8 cellular contexts compared by ENCODE assay signal in the genomic region with DNA sequence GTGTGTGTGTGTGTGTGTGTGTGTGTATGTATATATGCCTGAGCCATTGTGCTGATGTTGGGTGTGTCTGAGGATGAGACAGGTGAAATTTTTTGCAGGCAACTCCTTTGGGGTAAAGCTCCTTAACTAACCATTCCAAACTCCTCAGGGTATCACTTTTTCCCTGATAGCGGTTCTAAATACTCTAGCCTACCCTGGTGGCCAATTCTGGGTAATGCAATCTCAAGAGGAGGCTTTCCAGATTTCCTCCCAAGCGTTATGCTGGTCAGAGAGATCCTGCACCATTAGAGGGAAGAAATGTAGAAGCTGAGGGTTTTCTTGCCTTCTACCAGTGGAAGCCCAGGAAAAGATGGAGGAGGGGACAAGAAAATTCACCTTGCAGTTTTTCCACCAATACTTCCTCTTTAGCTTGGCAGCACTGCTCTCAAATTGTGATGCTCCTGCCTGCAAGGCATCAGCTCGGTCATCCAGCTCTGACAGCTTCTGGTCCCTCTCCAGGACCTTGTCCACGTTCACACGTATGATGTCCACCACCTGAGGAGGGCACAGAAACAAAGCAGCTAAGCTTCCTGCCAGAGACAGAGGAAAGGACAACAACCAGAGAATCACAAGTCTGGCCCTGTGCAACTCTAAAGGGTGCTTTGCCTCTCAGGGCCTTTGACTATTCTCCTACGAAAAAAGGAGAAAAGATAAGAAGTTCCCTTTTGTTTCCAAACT. TPM values are rescaled to one million over a fixed set of nuclear protein-coding genes. Genes with fewer than 3 reads are reported as not detected.
DNase-seq lines count a peak whose midpoint lies in the region; TF ChIP-seq lines count a peak whose summit lies in the region.

No MANE protein-coding gene starts in this region.

- peak; percentile 86 to 87 for TF ChIP-seq RAD21 in liver (IDR thresholded peaks at IDR 0.05)

- peak; percentile 85 for TF ChIP-seq CTCF in chondrocyte (IDR thresholded peaks at IDR 0.05)
- TF ChIP-seq CTCF in liver (IDR thresholded peaks at IDR 0.05; ENCODE audit: low read depth, low read length, missing input control) = peak; percentile 82
- peak; percentile 65 to 98 (median 90) for TF ChIP-seq CTCF in thyroid gland (IDR thresholded peaks at IDR 0.05)

- H2AFZ ChIP-seq in Karpas-422 (ENCODE audit: low read length) = no peak overlapping the region

- peak overlapping the region; percentile 79 for H3K27ac Mint-ChIP-seq in activated CD4-positive, alpha-beta T cell treated with anti-CD3 and anti-CD28 coated beads, Interleukin-2, amount 10 ng/mL, durations not matched to agents 24 days and 14 days
- H3K27ac Mint-ChIP-seq in chondrocyte (ENCODE audit: unreplicated experiment) = no peak overlapping the region

- H3K36me3 Mint-ChIP-seq in activated CD4-positive, alpha-beta T cell treated with anti-CD3 and anti-CD28 coated beads, Interleukin-2, amount 10 ng/mL, durations not matched to agents 24 days and 14 days (ENCODE audit: low read depth) = peaks cover 86% of the 10 kb centered on the region
- peaks cover 26% of the 10 kb centered on the region for H3K36me3 Mint-ChIP-seq in chondrocyte (ENCODE audit: low read depth)

- TF ChIP-seq POLR2A in thyroid gland (IDR thresholded peaks at IDR 0.05) = no peak

- no peaks in the 10 kb centered on the region for H3K9me3 Mint-ChIP-seq in activated CD4-positive, alpha-beta T cell treated with anti-CD3 and anti-CD28 coated beads, Interleukin-2, amount 10 ng/mL, durations not matched to agents 24 days and 14 days
- no peaks in the 10 kb centered on the region for H3K9me3 Mint-ChIP-seq in chondrocyte (ENCODE audit: low read depth)

- peak overlapping the region; percentile 40 for H3K9ac ChIP-seq in Karpas-422 (ENCODE audit: low read length)
- no peak overlapping the region for H3K9ac ChIP-seq in liver (ENCODE audit: low read depth in 1 of 2, low read length in 2 of 2)

- peak; percentile 87 for DNase-seq in activated CD4-positive, alpha-beta T cell treated with anti-CD3 and anti-CD28 coated beads, Interleukin-2, amount 10 ng/mL, durations not matched to agents 24 days and 14 days
- no peak for DNase-seq in activated CD4-positive, alpha-beta T cell treated with anti-CD3 and anti-CD28 coated beads, Interleukin-2, amount 50 U/mL, for 4 hours
- DNase-seq in Karpas-422 = peak; percentile 71
- DNase-seq in SK-N-DZ (ENCODE audit: low spot score) = peak; percentile 75
- no peak for DNase-seq in chondrocyte (ENCODE audit: low spot score)
- peak; percentile 60 to 62 for DNase-seq in thyroid gland
- no peak for DNase-seq in MG63

- intact Hi-C loops in activated CD4-positive, alpha-beta T cell treated with anti-CD3 and anti-CD28 coated beads, Interleukin-2, amount 10 ng/mL, durations not matched to agents 24 days and 14 days (cut with micrococcal nuclease) = loop anchor here (1.0 kb wide), 2 partner anchors 42 to 142 kb away; no protein-coding TSS in a partner anchor
- intact Hi-C loops in thyroid gland (cut with DNase I) = loop anchor here (2.0 to 5.0 kb wide), 3 partner anchors 43 to 138 kb away; no protein-coding TSS in a partner anchor

- no peaks in the 10 kb centered on the region for H3K9me2 ChIP-seq in Karpas-422 (replicated peaks; ENCODE audit: insufficient read depth, low read length)

- H4K20me1 ChIP-seq in Karpas-422 (ENCODE audit: insufficient read depth, low read depth, low read length) = peaks cover 32% of the 10 kb centered on the region

- peaks cover 82% of the 10 kb centered on the region for H3K36me3 ChIP-seq in Karpas-422 (ENCODE audit: insufficient read depth, low read length)
- H3K36me3 ChIP-seq in liver (ENCODE audit: control insufficient read depth in 4 of 4, insufficient read depth in 3 of 4, low read depth in 1 of 4, low read length in 3 of 4) = peaks cover 4 to 44% (median 37%) of the 10 kb centered on the region in 4 donors
- peaks cover 34 to 46% of the 10 kb centered on the region in 2 donors for H3K36me3 ChIP-seq in thyroid gland
- peaks cover 25% of the 10 kb centered on the region for H3K36me3 ChIP-seq in MG63

- peak overlapping the region; percentile 95 for H3K27ac ChIP-seq in Karpas-422 (ENCODE audit: low read length)
- no peak overlapping the region for H3K27ac ChIP-seq in liver (ENCODE audit: low read depth in 1 of 2, low read length in 2 of 2)
- no peak overlapping the region for H3K27ac ChIP-seq in thyroid gland

- H3K4me3 ChIP-seq in Karpas-422 (ENCODE audit: low read length) (no peak overlapping the region), liver (ENCODE audit: low read depth in 1 of 3, low read length in 3 of 3) (no peak overlapping the region), thyroid gland (replicated peaks in 1 of 3) (no peak overlapping the region), MG63 (no peak overlapping the region)

- peaks cover 84% of the 10 kb centered on the region for H3K4me1 Mint-ChIP-seq in activated CD4-positive, alpha-beta T cell treated with anti-CD3 and anti-CD28 coated beads, Interleukin-2, amount 10 ng/mL, durations not matched to agents 24 days and 14 days
- H3K4me1 Mint-ChIP-seq in chondrocyte (ENCODE audit: low read depth) = peaks cover 21% of the 10 kb centered on the region

- WGBS in liver = 47% methylated on average over 6 of the region's 6 CpGs
- WGBS in thyroid gland, 2 donors = 44 to 54% methylated on average over 6 of the region's 6 CpGs

- no peaks in the 10 kb centered on the region for H3K27me3 ChIP-seq in Karpas-422 (ENCODE audit: low read length)
- no peaks in the 10 kb centered on the region for H3K27me3 ChIP-seq in liver (ENCODE audit: control insufficient read depth in 4 of 4, insufficient read depth in 4 of 4, low read length in 3 of 4)
- H3K27me3 ChIP-seq in thyroid gland = no peaks in the 10 kb centered on the region
- no peaks in the 10 kb centered on the region for H3K27me3 ChIP-seq in MG63

- peaks cover 49% of the 10 kb centered on the region for H3K79me2 ChIP-seq in Karpas-422 (ENCODE audit: low read length)

- peak overlapping the region; percentile 34 for H3K4me3 Mint-ChIP-seq in activated CD4-positive, alpha-beta T cell treated with anti-CD3 and anti-CD28 coated beads, Interleukin-2, amount 10 ng/mL, durations not matched to agents 24 days and 14 days
- no peak overlapping the region for H3K4me3 Mint-ChIP-seq in chondrocyte (ENCODE audit: unreplicated experiment)

- peak overlapping the region; percentile 77 for H3K4me2 ChIP-seq in Karpas-422 (ENCODE audit: low read depth, low read length, poor library complexity, severe bottlenecking)

- no peaks in the 10 kb centered on the region for H3K27me3 Mint-ChIP-seq in activated CD4-positive, alpha-beta T cell treated with anti-CD3 and anti-CD28 coated beads, Interleukin-2, amount 10 ng/mL, durations not matched to agents 24 days and 14 days
- no peaks in the 10 kb centered on the region for H3K27me3 Mint-ChIP-seq in chondrocyte (ENCODE audit: low read depth)

- no peaks in the 10 kb centered on the region for H3K9me3 ChIP-seq in Karpas-422 (ENCODE audit: low read length)
- no peaks in the 10 kb centered on the region for H3K9me3 ChIP-seq in liver (ENCODE audit: control insufficient read depth in 4 of 4, low read length in 3 of 4)
- no peaks in the 10 kb centered on the region for H3K9me3 ChIP-seq in thyroid gland
- no peaks in the 10 kb centered on the region; the same call in 1 of the 2 replicates for H3K9me3 ChIP-seq in MG63

- H3K4me1 ChIP-seq in Karpas-422 (ENCODE audit: low read length) = peaks cover 89% of the 10 kb centered on the region
- H3K4me1 ChIP-seq in liver (ENCODE audit: control insufficient read depth in 4 of 4, insufficient read depth in 4 of 4, low read length in 3 of 4) = peaks cover 10 to 25% (median 18%) of the 10 kb centered on the region in 4 donors
- H3K4me1 ChIP-seq in thyroid gland = peaks cover 7 to 21% of the 10 kb centered on the region in 2 donors

RNA-seq across cellular contexts. Expression of gene VAMP1, which starts 4.9 kb away (rescaled TPM):
- 50.0 and 51.2 TPM in 2 replicates for total RNA-seq in activated CD4-positive, alpha-beta T cell treated with anti-CD3 and anti-CD28 coated beads, Interleukin-2, amount 10 ng/mL, durations not matched to agents 24 days and 14 days
- 528 and 555 TPM in 2 replicates for total RNA-seq in Karpas-422 (2014; rRNA removed; shearing (Covaris generic); ENCODE audit: low replicate concordance)
- 4.7 and 4.8 TPM in 2 replicates for polyA plus RNA-seq in SK-N-DZ (2014; cell fraction: cytosol; rRNA removed)
- 33.8 and 42.5 TPM in 2 replicates for polyA plus RNA-seq in SK-N-DZ (2014; cell fraction: nucleus; rRNA removed)
- 5.3 to 6.1 TPM (median 5.3 TPM) in 3 replicates for total RNA-seq in chondrocyte
- total RNA-seq in liver = 1 to 10 TPM; 5.8 to 6.4 TPM
- 1 to 10 TPM; 2.4 to 4.2 TPM for polyA plus RNA-seq in liver
- 10 to 100 TPM in 3 of 4 donors, 1 to 10 TPM in 1; 7.5 to 25.9 (median 12.8) TPM for total RNA-seq in thyroid gland
- 7.1 and 15.3 TPM in 2 replicates for total RNA-seq in MG63 (2014; rRNA removed; shearing (Covaris generic); ENCODE audit: low replicate concordance)

RNA-seq across cellular contexts. Expression of gene TAPBPL, which starts 13.8 kb away (rescaled TPM):
- total RNA-seq in activated CD4-positive, alpha-beta T cell treated with anti-CD3 and anti-CD28 coated beads, Interleukin-2, amount 10 ng/mL, durations not matched to agents 24 days and 14 days = 31.9 and 33.0 TPM in 2 replicates
- total RNA-seq in Karpas-422 (2014; rRNA removed; shearing (Covaris generic); ENCODE audit: low replicate concordance) = 6.1 and 11.2 TPM in 2 replicates
- polyA plus RNA-seq in SK-N-DZ (2014; cell fraction: cytosol; rRNA removed) = 3.6 and 3.8 TPM in 2 replicates
- polyA plus RNA-seq in SK-N-DZ (2014; cell fraction: nucleus; rRNA removed) = 4.5 and 6.7 TPM in 2 replicates
- total RNA-seq in chondrocyte (4.6 to 12.3 TPM (median 5.2 TPM) in 3 replicates), liver (10 to 100 TPM in 1 of 2 donors, 1 to 10 TPM in 1; 9.5 to 32.9 TPM), thyroid gland (10 to 100 TPM; 29.3 to 70.1 (median 59.4) TPM)
- polyA plus RNA-seq in liver = 10 to 100 TPM; 16.5 to 21.5 TPM
- total RNA-seq in MG63 (2014; rRNA removed; shearing (Covaris generic); ENCODE audit: low replicate concordance) = 2.2 TPM in 1 of 2 replicates, not detected in the other

RNA-seq across cellular contexts. Expression of gene CD27, which starts 20.9 kb away (rescaled TPM):
- 74.0 and 77.7 TPM in 2 replicates for total RNA-seq in activated CD4-positive, alpha-beta T cell treated with anti-CD3 and anti-CD28 coated beads, Interleukin-2, amount 10 ng/mL, durations not matched to agents 24 days and 14 days
- 155 and 203 TPM in 2 replicates for total RNA-seq in Karpas-422 (2014; rRNA removed; shearing (Covaris generic); ENCODE audit: low replicate concordance)
- 0.09 TPM in 1 of 2 replicates, not detected in the other for polyA plus RNA-seq in SK-N-DZ (2014; cell fraction: cytosol; rRNA removed)
- 0.36 TPM in 1 of 2 replicates, not detected in the other for polyA plus RNA-seq in SK-N-DZ (2014; cell fraction: nucleus; rRNA removed)
- total RNA-seq in chondrocyte (not detected in 3 replicates), liver (under 1 TPM; 0.28 to 0.67 TPM), thyroid gland (10 to 100 TPM in 1 of 4 donors, 1 to 10 TPM in 3; 2.7 to 10.8 (median 6.4) TPM)
- 1 to 10 TPM in 1 of 2 donors, under 1 TPM in 1; 0.58 to 2.5 TPM for polyA plus RNA-seq in liver
- not detected in 2 replicates for total RNA-seq in MG63 (2014; rRNA removed; shearing (Covaris generic); ENCODE audit: low replicate concordance)

RNA-seq across cellular contexts. Expression of gene MRPL51, which starts 27.4 kb away (rescaled TPM):
- 277 and 280 TPM in 2 replicates for total RNA-seq in activated CD4-positive, alpha-beta T cell treated with anti-CD3 and anti-CD28 coated beads, Interleukin-2, amount 10 ng/mL, durations not matched to agents 24 days and 14 days
- total RNA-seq in Karpas-422 (2014; rRNA removed; shearing (Covaris generic); ENCODE audit: low replicate concordance) = 171 and 201 TPM in 2 replicates
- polyA plus RNA-seq in SK-N-DZ (2014; cell fraction: cytosol; rRNA removed) = 305 and 306 TPM in 2 replicates
- 213 and 223 TPM in 2 replicates for polyA plus RNA-seq in SK-N-DZ (2014; cell fraction: nucleus; rRNA removed)
- total RNA-seq in chondrocyte = 169 to 201 TPM (median 170 TPM) in 3 replicates
- 10 to 100 TPM; 37.6 to 38.6 TPM for total RNA-seq in liver
- polyA plus RNA-seq in liver = 100 to 1,000 TPM in 1 of 2 donors, 10 to 100 TPM in 1; 57.4 to 163 TPM
- total RNA-seq in thyroid gland = 10 to 100 TPM; 16.7 to 84.6 (median 46.9) TPM
- 140 and 315 TPM in 2 replicates for total RNA-seq in MG63 (2014; rRNA removed; shearing (Covaris generic); ENCODE audit: low replicate concordance)

RNA-seq across cellular contexts. Expression of gene NCAPD2, which starts 28.3 kb away (rescaled TPM):
- 104 and 106 TPM in 2 replicates for total RNA-seq in activated CD4-positive, alpha-beta T cell treated with anti-CD3 and anti-CD28 coated beads, Interleukin-2, amount 10 ng/mL, durations not matched to agents 24 days and 14 days
- total RNA-seq in Karpas-422 (2014; rRNA removed; shearing (Covaris generic); ENCODE audit: low replicate concordance) = 103 and 124 TPM in 2 replicates
- polyA plus RNA-seq in SK-N-DZ (2014; cell fraction: cytosol; rRNA removed) = 91.5 and 151 TPM in 2 replicates
- polyA plus RNA-seq in SK-N-DZ (2014; cell fraction: nucleus; rRNA removed) = 64.8 and 103 TPM in 2 replicates
- total RNA-seq in chondrocyte (23.0 to 27.7 TPM (median 25.0 TPM) in 3 replicates), liver (10 to 100 TPM in 1 of 2 donors, 1 to 10 TPM in 1; 10.0 to 55.1 TPM), thyroid gland (10 to 100 TPM; 22.4 to 31.8 (median 28.6) TPM)
- 1 to 10 TPM; 2.0 to 4.9 TPM for polyA plus RNA-seq in liver
- total RNA-seq in MG63 (2014; rRNA removed; shearing (Covaris generic); ENCODE audit: low replicate concordance) = 60.2 and 95.9 TPM in 2 replicates

Comparison
In these comparisons a context has a peak if more than half of its experiments do, and no peak if none do; other contexts are left out.
1. DNase-seq: peak in activated CD4-positive, alpha-beta T cell treated with anti-CD3 and anti-CD28 coated beads, Interleukin-2, amount 10 ng/mL, durations not matched to agents 24 days and 14 days (single experiment), Karpas-422 (single experiment), SK-N-DZ (single experiment) and thyroid gland (2 of 2); none in activated CD4-positive, alpha-beta T cell treated with anti-CD3 and anti-CD28 coated beads, Interleukin-2, amount 50 U/mL, for 4 hours (0 of 2), chondrocyte (single experiment) and MG63 (single experiment).
2. RNA of gene VAMP1, which starts 4.9 kb away (total RNA-seq): 528 to 555 TPM in Karpas-422; 50.0 to 51.2 TPM in activated CD4-positive, alpha-beta T cell treated with anti-CD3 and anti-CD28 coated beads, Interleukin-2, amount 10 ng/mL, durations not matched to agents 24 days and 14 days, 7.1 to 15.3 TPM in MG63, 7.5 to 25.9 TPM in thyroid gland, 5.8 to 6.4 TPM in liver and 5.3 to 6.1 TPM in chondrocyte; every median in the first group is over 10 times any median in the second.
3. Peak in every context shown above with its lines, with median percentiles within 50 percentile points of each other: CTCF ChIP-seq.